In the genomic region with DNA sequence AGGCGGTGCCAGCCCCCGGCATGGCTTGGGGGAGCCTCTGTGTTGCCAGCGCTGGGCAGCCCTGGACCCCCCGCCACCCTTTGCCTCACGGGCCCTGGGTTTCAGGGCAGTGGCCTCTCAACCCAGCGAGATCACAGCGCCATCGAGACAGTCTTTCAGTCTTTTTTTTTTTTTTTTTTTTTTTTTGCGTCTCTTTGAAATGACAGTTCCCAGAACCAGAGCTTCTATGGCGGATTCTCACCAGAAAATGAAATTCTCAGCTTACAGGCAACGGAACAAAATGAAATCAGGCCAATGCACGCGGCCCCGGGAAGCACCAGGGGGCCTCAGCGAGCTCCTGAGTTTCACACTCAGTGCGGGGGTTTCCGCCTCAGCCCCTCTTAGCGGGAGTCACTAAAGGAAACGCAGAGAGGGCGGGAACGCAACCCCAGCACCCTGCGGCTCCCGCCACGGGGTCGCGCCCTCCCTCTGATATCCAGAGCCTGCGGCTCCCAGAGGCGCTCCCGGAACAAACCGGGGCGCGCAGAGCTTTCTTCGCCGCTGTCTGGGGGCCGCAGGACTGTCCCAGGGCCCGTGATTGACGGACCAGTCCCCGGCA, we compare ENCODE assay signal across 8 cellular contexts. TPM values are rescaled to one million over a fixed set of nuclear protein-coding genes. Genes with fewer than 3 reads are reported as not detected.
DNase-seq lines count a peak whose midpoint lies in the region; ATAC-seq and TF ChIP-seq lines count a peak whose summit lies in the region.

No MANE protein-coding gene starts in this region.

- H3K4me1 ChIP-seq in adipocyte (ENCODE audit: control insufficient read depth, insufficient read depth, low read length) (peaks cover 52% of the 10 kb centered on the region), heart right ventricle (peaks cover 21 to 76% (median 58%) of the 10 kb centered on the region in 9 donors), prostate gland (replicated peaks) (peaks cover 9% of the 10 kb centered on the region), upper lobe of left lung (peaks cover 36 to 50% (median 39%) of the 10 kb centered on the region in 4 donors)

- in situ Hi-C loops in KBM-7 (cut with MboI; ENCODE audit: low pct_unique_long_range_greater_than_20kb, low sequenced_read_pairs): no loop called here

- peak overlapping the region; percentile 96 for H3K9ac ChIP-seq in adipocyte (ENCODE audit: low read length)

- 2% methylated on average over 38 of the region's 38 CpGs for WGBS in heart right ventricle, 2 donors
- WGBS in prostate gland: 2% methylated on average over 38 of the region's 38 CpGs
- whole genome bisulfite sequencing in upper lobe of left lung, 2 donors: 1 to 3% methylated on average over 25 to 37 of the region's 38 CpGs

- peak overlapping the region; percentile 93 to 99 (median 97) for H3K27ac ChIP-seq in heart right ventricle
- H3K27ac ChIP-seq in prostate gland: peak overlapping the region; percentile 79 to 82
- peak overlapping the region; percentile 80 to 94 (median 90) for H3K27ac ChIP-seq in upper lobe of left lung

- TF ChIP-seq EP300 in upper lobe of left lung (IDR thresholded peaks at IDR 0.05): no peak

- H3K4me3 ChIP-seq in adipocyte (ENCODE audit: low read length): peak overlapping the region; percentile 78
- H3K4me3 ChIP-seq in heart right ventricle: peak overlapping the region; percentile 27 to 62 (median 55)
- H3K4me3 ChIP-seq in prostate gland: peak overlapping the region; percentile 29 to 43
- peak overlapping the region; percentile 6 to 55 (median 50) for H3K4me3 ChIP-seq in upper lobe of left lung

- peak; percentile 65 to 84 (median 76) for TF ChIP-seq CTCF in heart right ventricle (IDR thresholded peaks at IDR 0.05)
- peak in 3 of 4 experiments; percentile 19 to 60 (median 57) for TF ChIP-seq CTCF in prostate gland (IDR thresholded peaks at IDR 0.05)
- TF ChIP-seq CTCF in upper lobe of left lung (IDR thresholded peaks at IDR 0.05): peak; percentile 42 to 73 (median 60)

- no peak for TF ChIP-seq POLR2A in prostate gland (IDR thresholded peaks at IDR 0.05)
- TF ChIP-seq POLR2A in upper lobe of left lung (IDR thresholded peaks at IDR 0.05): no peak

- H3K36me3 ChIP-seq in adipocyte (ENCODE audit: control insufficient read depth, insufficient read depth, low read length, severe bottlenecking) (no peaks in the 10 kb centered on the region), heart right ventricle (no peaks in the 10 kb centered on the region), prostate gland (no peaks in the 10 kb centered on the region), upper lobe of left lung (no peaks in the 10 kb centered on the region)

- DNase-seq in GDM1 (lab: John Stamatoyannopoulos, UW): peak; percentile 24
- peak; percentile 90 for DNase-seq in KBM-7
- DNase-seq in T follicular helper cell (ENCODE audit: low read depth): peak; percentile 60
- peak; percentile 95 for DNase-seq in adipocyte (ENCODE audit: low read depth)
- peak; percentile 83 to 91 for DNase-seq in heart right ventricle
- DNase-seq in prostate gland (ENCODE audit: low spot score): peak; percentile 43
- peak; percentile 68 to 90 for DNase-seq in upper lobe of left lung
- DNase-seq in NCI-H187 treated with DMSO at 0.1 percent for 48 hours (lab: John Stamatoyannopoulos, UW): no peak

- H3K9me3 ChIP-seq in adipocyte (ENCODE audit: control insufficient read depth, low read length) (no peaks in the 10 kb centered on the region), heart right ventricle (no peaks in the 10 kb centered on the region), prostate gland (no peaks in the 10 kb centered on the region), upper lobe of left lung (no peaks in the 10 kb centered on the region)

- intact Hi-C loops in heart right ventricle (cut with DNase I): loop anchor here in 9 of 10 donors (2.0 to 10.0 kb wide), 10 partner anchors 94 to 481 kb away; partner anchors contain the start of genes COL6A2 (in 8 of the 9), DIP2A (in 1 of the 9) and LSS (in 1 of the 9)
- intact Hi-C loops in prostate gland (cut with DNase I): loop anchor here (2.0 to 10.0 kb wide), 4 partner anchors 125 to 351 kb away; partner anchors contain the start of genes C21orf58, COL6A2, LSS and PCNT

- H3K27me3 ChIP-seq in adipocyte (replicated peaks; ENCODE audit: control insufficient read depth, insufficient read depth, low read length): no peaks in the 10 kb centered on the region
- H3K27me3 ChIP-seq in heart right ventricle: peaks cover 0 to 54% (median 0%) of the 10 kb centered on the region in 7 donors
- no peaks in the 10 kb centered on the region for H3K27me3 ChIP-seq in prostate gland (replicated peaks; ENCODE audit: insufficient read depth)
- H3K27me3 ChIP-seq in upper lobe of left lung: peaks cover 0 to 24% (median 11%) of the 10 kb centered on the region in 4 donors

- ATAC-seq in heart right ventricle (peak; percentile 32 to 60 (median 52)), upper lobe of left lung (ENCODE audit: low FRiP score in 2 of 2) (peak; percentile 59 to 68)

RNA-seq across cellular contexts. Expression of gene COL6A1, which starts 8.0 kb away (rescaled TPM):
- total RNA-seq in heart right ventricle (100 to 1,000 TPM in 5 of 10 donors, 10 to 100 TPM in 5; 71.9 to 260 (median 100) TPM), prostate gland (100 to 1,000 TPM; 163 to 265 TPM), upper lobe of left lung (100 to 1,000 TPM in 5 of 6 donors, 10 to 100 TPM in 1; 61.9 to 351 (median 205) TPM)
- polyA plus RNA-seq in heart right ventricle: 100 to 1,000 TPM; 209 to 388 TPM
